8 cellular contexts compared by ENCODE assay signal in genomic region chr7:101138149-101138870, GRCh38. TPM values are rescaled to one million over a fixed set of nuclear protein-coding genes. Genes with fewer than 3 reads are reported as not detected.
DNase-seq lines count a peak whose midpoint lies in the region; ATAC-seq and TF ChIP-seq lines count a peak whose summit lies in the region.

No MANE protein-coding gene starts in this region.

- H3K36me3 Mint-ChIP-seq in activated naive CD8-positive, alpha-beta T cell: no peaks in the 10 kb centered on the region

- TF ChIP-seq EP300 in sigmoid colon (IDR thresholded peaks at IDR 0.05): peak in 1 of 4 donors; percentile 28

- H3K4me1 ChIP-seq in heart right ventricle (peaks cover 7 to 42% (median 13%) of the 10 kb centered on the region in 9 donors), sigmoid colon (peaks cover 0 to 13% (median 9%) of the 10 kb centered on the region in 4 donors)

- TF ChIP-seq POLR2A in sigmoid colon (IDR thresholded peaks at IDR 0.05): no peak

- peak overlapping the region in 3 of 10 donors; percentile 15 to 33 (median 26) for H3K4me3 ChIP-seq in heart right ventricle
- peak overlapping the region in 3 of 4 donors; percentile 1 to 13 (median 6) for H3K4me3 ChIP-seq in sigmoid colon

- WGBS in heart right ventricle, 2 donors: 10 to 11% methylated on average over 17 of the region's 17 CpGs
- WGBS in sigmoid colon, 2 donors: 5 to 7% methylated on average over 17 of the region's 17 CpGs

- ATAC-seq in GM21360 (IDR thresholded peaks at IDR 0.05; ENCODE audit: unreplicated experiment) (peak; percentile 89), heart right ventricle (peak; percentile 84 to 94 (median 92))

- H3K27ac Mint-ChIP-seq in activated naive CD8-positive, alpha-beta T cell: peak overlapping the region; percentile 90

- DNase-seq in KBM-7 (peak; percentile 90), SKM-1 (lab: John Stamatoyannopoulos, UW; ENCODE audit: unreplicated experiment) (peak; percentile 83), heart right ventricle (peak; percentile 69 to 82), sigmoid colon (peak; percentile 94), NCI-H524 treated with DMSO at 0.1 percent for 48 hours (lab: John Stamatoyannopoulos, UW) (no peak)

- intact Hi-C loops in heart right ventricle (cut with DNase I): loop anchor here in 6 of 10 donors (1.0 to 10.0 kb wide), 6 partner anchors 41 to 244 kb away; partner anchors contain the start of genes ACHE (in 1 of the 6) and TRIM56 (in 1 of the 6)
- intact Hi-C loops in sigmoid colon (cut with DNase I): loop anchor here (5.0 kb wide), 1 partner anchor 41 kb away; no protein-coding TSS in a partner anchor

- peaks cover 0 to 9% (median 0%) of the 10 kb centered on the region in 7 donors for H3K27me3 ChIP-seq in heart right ventricle
- peaks cover 0 to 10% (median 0%) of the 10 kb centered on the region in 3 donors for H3K27me3 ChIP-seq in sigmoid colon

- H3K36me3 ChIP-seq in heart right ventricle (peaks cover 0 to 27% (median 0%) of the 10 kb centered on the region in 9 donors), sigmoid colon (no peaks in the 10 kb centered on the region)

- peaks cover 54% of the 10 kb centered on the region for H3K4me1 Mint-ChIP-seq in activated naive CD8-positive, alpha-beta T cell (ENCODE audit: low read depth)

- peak overlapping the region; percentile 69 for H3K4me3 Mint-ChIP-seq in activated naive CD8-positive, alpha-beta T cell

- TF ChIP-seq CTCF in C4-2B (conservative IDR thresholded peaks at IDR 0.05) (peak; percentile 96), heart right ventricle (IDR thresholded peaks at IDR 0.05) (peak; percentile 69 to 90 (median 84)), sigmoid colon (IDR thresholded peaks at IDR 0.05) (peak; percentile 67 to 84 (median 74))

- peaks cover 2% of the 10 kb centered on the region for H3K27me3 Mint-ChIP-seq in activated naive CD8-positive, alpha-beta T cell

- no peaks in the 10 kb centered on the region for H3K9me3 Mint-ChIP-seq in activated naive CD8-positive, alpha-beta T cell (ENCODE audit: low read depth)

- in situ Hi-C loops in KBM-7 (cut with MboI; ENCODE audit: low pct_unique_long_range_greater_than_20kb, low sequenced_read_pairs): no loop called here

- H3K27ac ChIP-seq in C4-2B (no peak overlapping the region), heart right ventricle (peak overlapping the region in 7 of 10 donors; percentile 22 to 84 (median 52)), sigmoid colon (peak overlapping the region in 3 of 4 donors; percentile 42 to 67 (median 59))

- no peaks in the 10 kb centered on the region for H3K9me3 ChIP-seq in heart right ventricle
- no peaks in the 10 kb centered on the region for H3K9me3 ChIP-seq in sigmoid colon

RNA-seq across cellular contexts. Expression of gene SERPINE1, which starts 11.4 kb away (rescaled TPM):
- 10 to 100 TPM in 3 of 10 donors, 1 to 10 TPM in 7; 1.2 to 67.8 (median 4.6) TPM for total RNA-seq in heart right ventricle
- 100 to 1,000 TPM in 1 of 2 donors, 1 to 10 TPM in 1; 2.1 to 269 TPM for polyA plus RNA-seq in heart right ventricle
- total RNA-seq in sigmoid colon: 10 to 100 TPM in 2 of 4 donors, 1 to 10 TPM in 2; 1.5 to 21.3 (median 11.7) TPM
- 10 to 100 TPM in 1 of 3 donors, 1 to 10 TPM in 1, under 1 TPM in 1; 0.46 to 10.0 (median 1.8) TPM for polyA plus RNA-seq in sigmoid colon

RNA-seq across cellular contexts. Expression of gene AP1S1, which starts 16.0 kb away (rescaled TPM):
- total RNA-seq in heart right ventricle (10 to 100 TPM in 7 of 10 donors, 1 to 10 TPM in 3; 7.8 to 15.2 (median 11.2) TPM), sigmoid colon (10 to 100 TPM; 15.8 to 31.4 (median 26.9) TPM)
- polyA plus RNA-seq in heart right ventricle (10 to 100 TPM; 16.1 to 33.1 TPM), sigmoid colon (100 to 1,000 TPM; 100 to 135 (median 132) TPM)

RNA-seq across cellular contexts. Expression of gene VGF, which starts 27.1 kb away (rescaled TPM):
- total RNA-seq in heart right ventricle: not detected
- polyA plus RNA-seq in heart right ventricle: under 1 TPM in 1 of 2 donors, not detected in 1; 0.17 TPM
- total RNA-seq in sigmoid colon: under 1 TPM in 2 of 4 donors, not detected in 2; 0.55 to 0.68 TPM
- polyA plus RNA-seq in sigmoid colon: under 1 TPM in 1 of 3 donors, not detected in 2; 0.54 TPM

RNA-seq across cellular contexts. Expression of gene NAT16, which starts 41.8 kb away (rescaled TPM):
- total RNA-seq in heart right ventricle (not detected), sigmoid colon (not detected)
- polyA plus RNA-seq in heart right ventricle (not detected), sigmoid colon (under 1 TPM in 1 of 3 donors, not detected in 2; 0.23 TPM)

RNA-seq across cellular contexts. Expression of gene TRIM56, which starts 53.0 kb away (rescaled TPM):
- 10 to 100 TPM; 12.8 to 28.4 (median 16.7) TPM for total RNA-seq in heart right ventricle
- 10 to 100 TPM in 1 of 2 donors, 1 to 10 TPM in 1; 5.8 to 12.9 TPM for polyA plus RNA-seq in heart right ventricle
- total RNA-seq in sigmoid colon: 10 to 100 TPM; 11.8 to 23.3 (median 13.7) TPM
- polyA plus RNA-seq in sigmoid colon: 10 to 100 TPM in 1 of 3 donors, 1 to 10 TPM in 2; 6.0 to 25.6 (median 7.2) TPM
